In the genomic region with DNA sequence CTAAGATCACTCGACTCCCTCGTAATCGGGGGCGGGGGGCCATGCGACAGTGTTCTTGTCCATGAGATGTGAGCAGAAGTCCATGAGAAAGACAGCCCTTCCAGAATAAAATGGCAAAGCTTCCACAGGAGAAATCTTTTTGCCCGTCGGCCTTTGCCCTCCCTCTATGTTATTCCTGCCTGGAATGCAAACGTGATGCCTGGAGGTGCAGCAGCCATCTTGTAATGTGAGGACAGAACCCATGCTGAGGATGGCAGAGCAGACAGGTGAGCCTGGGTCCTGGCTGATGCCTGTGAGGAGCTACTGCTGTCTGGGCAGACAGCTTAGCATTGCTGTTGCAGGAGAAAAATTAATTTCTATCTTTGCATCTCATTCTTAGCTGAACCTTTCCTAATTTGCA, we compare ENCODE assay signal across 13 cellular contexts.
"Had no signal": no experiment of that assay in that cellular context is flagged by ENCODE, and none has a peak within 500 bp of the region (broad histone marks: within the 10 kb centered on the region; RNA-seq: fewer than 3 reads in every experiment).

No MANE protein-coding gene starts in this region.

- H3K4me1 Mint-ChIP-seq: nephron had no signal

- H3K27ac ChIP-seq: colonic mucosa, epithelial cell of prostate, gastroesophageal sphincter, left lung, SK-N-MC, stomach had no signal

- FAIRE-seq: keratinocyte, urothelium cell line had no signal

- H3K4me3 ChIP-seq: colonic mucosa, gastroesophageal sphincter, left lung, SK-N-MC, stomach had no signal

- ATAC-seq: activated CD4-positive, CD25-positive, alpha-beta regulatory T cell treated with anti-CD3 and anti-CD28 coated beads, Interleukin-2, amount 50 U/mL, for 24 hours; gastroesophageal sphincter; left lung had no signal

- H3K27ac Mint-ChIP-seq: nephron had no signal

- H3K9me3 ChIP-seq: colonic mucosa, gastroesophageal sphincter, stomach had no signal

- H3K4me1 ChIP-seq: colonic mucosa, gastroesophageal sphincter, left lung, stomach had no signal

- DNase-seq: caudate nucleus; colonic mucosa; effector CD8-positive, alpha-beta T cell; left lung; stimulated activated CD4-positive, alpha-beta T cell treated with anti-CD3 and anti-CD28 coated beads, Interleukin-12 subunit alpha, Interleukin-12 subunit beta, amount 100 ng/mL, for 4 hours; stomach had no signal

- H3K36me3 ChIP-seq: colonic mucosa had no signal

- H3K4me3 Mint-ChIP-seq: nephron had no signal

- H3K27me3 ChIP-seq: colonic mucosa, gastroesophageal sphincter, left lung, stomach had no signal
